ENCODE assay signal across 8 cellular contexts in genomic region chr12:105053116-105053572, GRCh38. TPM values are rescaled to one million over a fixed set of nuclear protein-coding genes. Genes with fewer than 3 reads are reported as not detected.
DNase-seq lines count a peak whose midpoint lies in the region; ATAC-seq and TF ChIP-seq lines count a peak whose summit lies in the region.

No MANE protein-coding gene starts in this region.

- ATAC-seq in GM19043 (IDR thresholded peaks at IDR 0.05; ENCODE audit: low read depth, unreplicated experiment) = peak; percentile 75

- H3K27ac ChIP-seq in RWPE1 (no peak overlapping the region), suprapubic skin (no peak overlapping the region)

- H3K27me3 ChIP-seq in Loucy (ENCODE audit: insufficient read depth, low read length, poor library complexity, severe bottlenecking) = no peaks in the 10 kb centered on the region
- no peaks in the 10 kb centered on the region for H3K27me3 ChIP-seq in suprapubic skin

- no peak overlapping the region for H3K9ac ChIP-seq in Loucy (ENCODE audit: low read depth, low read length, poor library complexity, severe bottlenecking)

- 1% methylated on average over 2 of the region's 2 CpGs for WGBS in suprapubic skin

- H3F3A ChIP-seq in Loucy (ENCODE audit: low read depth) = no peaks in the 10 kb centered on the region

- POLR2A ChIA-PET in RWPE1 (lab: Yijun Ruan, JAX; ENCODE audit: low non-redundant PET) = no interaction called here

- H3K9me2 ChIP-seq in Loucy (replicated peaks; ENCODE audit: low read depth, low read length) = no peaks in the 10 kb centered on the region

- no peaks in the 10 kb centered on the region for H3K79me2 ChIP-seq in Loucy (ENCODE audit: insufficient read depth, low read length)

- no peaks in the 10 kb centered on the region for H3K36me3 ChIP-seq in Loucy (ENCODE audit: insufficient read depth, low read length)
- H3K36me3 ChIP-seq in suprapubic skin = no peaks in the 10 kb centered on the region

- H3K4me1 ChIP-seq in Loucy (ENCODE audit: insufficient read depth, low read length, poor library complexity, severe bottlenecking) (no peaks in the 10 kb centered on the region), suprapubic skin (peaks cover 5% of the 10 kb centered on the region)

- DNase-seq in AG08396 (ENCODE audit: low spot score) (peak; percentile 43), RWPE1 (ENCODE audit: low spot score) (peak; percentile 60), activated T-helper 1 cell treated with Interleukin-2 at 50 U/mL for 16 hours (ENCODE audit: low read depth) (peak; percentile 47), fibroblast of the conjunctiva (ENCODE audit: low read depth) (peak; percentile 82), nucleus accumbens (lab: John Stamatoyannopoulos, UW) (peak in 47 of 56 donors; percentile 1 to 82 (median 36)), suprapubic skin (ENCODE audit: low spot score in 2 of 2) (peak in 1 of 2 donors; percentile 85)

- CTCF ChIA-PET in RWPE1 (lab: Yijun Ruan, JAX) = interaction anchor here (0.5 to 2.0 kb wide), 8 partner anchors 31 to 1227 kb away, joined by 3 to 13 read pairs (median 3); partner anchors contain the start of genes ALDH1L2 and SLC41A2

- H3K9me3 ChIP-seq in Loucy (ENCODE audit: insufficient read depth, low read depth, low read length) (peaks cover 3% of the 10 kb centered on the region; the same call in 1 of the 2 replicates), suprapubic skin (no peaks in the 10 kb centered on the region)

- H4K20me1 ChIP-seq in Loucy (ENCODE audit: insufficient read depth, low read length, poor library complexity, severe bottlenecking) = no peaks in the 10 kb centered on the region

- H2AFZ ChIP-seq in Loucy (ENCODE audit: low read length) = peak overlapping the region; percentile 76; the same call in 1 of the 2 replicates

- no peak for TF ChIP-seq EP300 in suprapubic skin (IDR thresholded peaks at IDR 0.05)

- no peak overlapping the region for H3K4me3 ChIP-seq in Loucy (ENCODE audit: low read length, poor library complexity, severe bottlenecking)
- H3K4me3 ChIP-seq in suprapubic skin = no peak overlapping the region

- TF ChIP-seq POLR2A in suprapubic skin (IDR thresholded peaks at IDR 0.05) = no peak

- H3K4me2 ChIP-seq in Loucy (ENCODE audit: low read depth, low read length, poor library complexity, severe bottlenecking) = no peak overlapping the region

- TF ChIP-seq CTCF in Loucy (conservative IDR thresholded peaks at IDR 0.05; ENCODE audit: low read length) = peak; percentile 98
- peak; percentile 90 for TF ChIP-seq CTCF in RWPE1 (conservative IDR thresholded peaks at IDR 0.05; ENCODE audit: low read depth)
- peak; percentile 70 to 85 for TF ChIP-seq CTCF in suprapubic skin (IDR thresholded peaks at IDR 0.05)

RNA-seq across cellular contexts. Expression of gene ALDH1L2, which starts 31.1 kb away (rescaled TPM):
- total RNA-seq in suprapubic skin = 1 to 10 TPM; 1.3 to 7.6 (median 3.9) TPM

RNA-seq across cellular contexts. Expression of gene WASHC4, which starts 54.4 kb away (rescaled TPM):
- total RNA-seq in suprapubic skin = 10 to 100 TPM; 24.9 to 66.5 (median 30.4) TPM
